Comparison of ENCODE assay signal across 8 cellular contexts in genomic region chr5:173056783-173057061, GRCh38. TPM values are rescaled to one million over a fixed set of nuclear protein-coding genes. Genes with fewer than 3 reads are reported as not detected.
A peak's percentile ranks its signal among the peaks of the same experiment; 100 is the strongest.
DNase-seq lines count a peak whose midpoint lies in the region; ATAC-seq and TF ChIP-seq lines count a peak whose summit lies in the region.

No MANE protein-coding gene starts in this region.

- no peaks in the 10 kb centered on the region for H3K36me3 Mint-ChIP-seq in activated CD4-positive, alpha-beta T cell treated with anti-CD3 and anti-CD28 coated beads for 36 hours (ENCODE audit: low read depth)

- no peaks in the 10 kb centered on the region for H3K36me3 ChIP-seq in brain microvascular endothelial cell (replicated peaks)
- no peaks in the 10 kb centered on the region for H3K36me3 ChIP-seq in testis (ENCODE audit: low read depth, missing control alignments)

- H3K27ac ChIP-seq in brain microvascular endothelial cell: peak overlapping the region; percentile 87
- peak overlapping the region; percentile 98 to 99 for H3K27ac ChIP-seq in testis

- no peaks in the 10 kb centered on the region for H3K9me3 Mint-ChIP-seq in activated CD4-positive, alpha-beta T cell treated with anti-CD3 and anti-CD28 coated beads for 36 hours (ENCODE audit: low read depth)

- H3K4me3 ChIP-seq in brain microvascular endothelial cell (ENCODE audit: low read depth, low read length): peak overlapping the region; percentile 78
- H3K4me3 ChIP-seq in lower leg skin (ENCODE audit: low read depth, poor library complexity, severe bottlenecking): peak overlapping the region; percentile 99
- peak overlapping the region; percentile 96 to 99 for H3K4me3 ChIP-seq in testis

- in situ Hi-C loops in brain microvascular endothelial cell (cut with HindIII; ENCODE audit: low pct_ligation_motif_present, low sequenced_read_pairs): no loop called here

- H3K27me3 Mint-ChIP-seq in activated CD4-positive, alpha-beta T cell treated with anti-CD3 and anti-CD28 coated beads for 36 hours: no peaks in the 10 kb centered on the region

- H3K4me1 ChIP-seq in testis: peaks cover 6% of the 10 kb centered on the region

- intact Hi-C loops in activated CD4-positive, alpha-beta T cell treated with anti-CD3 and anti-CD28 coated beads for 36 hours (cut with DNase I, micrococcal nuclease): loop anchor here (1.0 to 5.0 kb wide), 16 partner anchors 9 to 1668 kb away; partner anchors contain the start of genes BNIP1 (in 2 of the 2), BOD1 (in 1 of the 2), CPEB4 (in 1 of the 2) and DUSP1 (in 1 of the 2)
- intact Hi-C loops in lower leg skin (cut with DNase I; ENCODE audit: low total_unique reads) (loop anchor here (10.0 kb wide), 1 partner anchor 88 kb away; the partner anchor contains the start of gene BNIP1), testis (cut with DNase I; ENCODE audit: low total_unique reads) (no loop called here)

- H3K4me1 Mint-ChIP-seq in activated CD4-positive, alpha-beta T cell treated with anti-CD3 and anti-CD28 coated beads for 36 hours: peaks cover 47% of the 10 kb centered on the region

- peak overlapping the region; percentile 97 for H3K27ac Mint-ChIP-seq in activated CD4-positive, alpha-beta T cell treated with anti-CD3 and anti-CD28 coated beads for 36 hours

- H3K9me3 ChIP-seq in testis: no peaks in the 10 kb centered on the region

- POLR2A ChIA-PET in activated CD4-positive, alpha-beta T cell treated with anti-CD3 and anti-CD28 coated beads for 36 hours (lab: Charles Lee): interaction anchor here (0.5 to 1.4 kb wide), 8 partner anchors 9 to 274 kb away, joined by 3 to 16 read pairs (median 3); partner anchors contain the start of genes ATP6V0E1 and BNIP1

- peak; percentile 90 for DNase-seq in activated CD4-positive, alpha-beta T cell treated with anti-CD3 and anti-CD28 coated beads for 36 hours
- no peak for DNase-seq in activated CD4-positive, alpha-beta T cell treated with anti-CD3 and anti-CD28 coated beads for 1 hour
- DNase-seq in NCI-H774 (lab: John Stamatoyannopoulos, UW) (peak; percentile 51), brain microvascular endothelial cell (no peak), lower leg skin (ENCODE audit: low spot score in 2 of 2) (no peak), testis (no peak), cerebellar cortex (ENCODE audit: low spot score) (no peak)

- peak; percentile 42 for ATAC-seq in activated CD4-positive, alpha-beta T cell treated with anti-CD3 and anti-CD28 coated beads for 36 hours
- ATAC-seq in HG02610 (IDR thresholded peaks at IDR 0.05; ENCODE audit: unreplicated experiment): peak; percentile 26

- TF ChIP-seq POLR2A in lower leg skin (IDR thresholded peaks at IDR 0.05) (no peak), testis (IDR thresholded peaks at IDR 0.05) (no peak)

- no peak for TF ChIP-seq CTCF in brain microvascular endothelial cell (IDR thresholded peaks at IDR 0.05; ENCODE audit: low read depth, low read length, missing control alignments)
- no peak for TF ChIP-seq CTCF in lower leg skin (IDR thresholded peaks at IDR 0.05)
- TF ChIP-seq CTCF in testis (IDR thresholded peaks at IDR 0.05): no peak

- CTCF ChIA-PET in activated CD4-positive, alpha-beta T cell treated with anti-CD3 and anti-CD28 coated beads for 36 hours (lab: Charles Lee): interaction anchor here (1.0 to 2.5 kb wide), 7 partner anchors 9 to 88 kb away, joined by 3 to 16 read pairs (median 4); partner anchors contain the start of genes ATP6V0E1 and BNIP1

- H3K4me3 Mint-ChIP-seq in activated CD4-positive, alpha-beta T cell treated with anti-CD3 and anti-CD28 coated beads for 36 hours: peak overlapping the region; percentile 95

- WGBS in lower leg skin, 2 donors: 0 to 2% methylated on average over 13 to 22 of the region's 27 CpGs
- WGBS in testis, 2 donors: 1% methylated on average over 27 of the region's 27 CpGs; no CpG with 5 or more reads in 1 of the 2 donors

- no peaks in the 10 kb centered on the region for H3K27me3 ChIP-seq in brain microvascular endothelial cell (replicated peaks)
- H3K27me3 ChIP-seq in testis: no peaks in the 10 kb centered on the region

RNA-seq across cellular contexts. Expression of gene CREBRF, which starts 0.6 kb away (rescaled TPM):
- total RNA-seq in activated CD4-positive, alpha-beta T cell treated with anti-CD3 and anti-CD28 coated beads for 36 hours: 10 to 100 TPM; 10.2 to 11.3 TPM
- total RNA-seq in lower leg skin (10 to 100 TPM; 34.1 to 59.5 (median 42.1) TPM), testis (10 to 100 TPM; 55.6 to 58.4 TPM)
- 24.2 TPM for polyA plus RNA-seq in testis (ENCODE audit: insufficient read depth, low read depth, low replicate concordance)

Comparison
In these comparisons a context has a peak if more than half of its experiments do, and no peak if none do; other contexts are left out.
1. DNase-seq: peak in activated CD4-positive, alpha-beta T cell treated with anti-CD3 and anti-CD28 coated beads for 36 hours (single experiment) and NCI-H774 (single experiment); none in activated CD4-positive, alpha-beta T cell treated with anti-CD3 and anti-CD28 coated beads for 1 hour (single experiment), brain microvascular endothelial cell (single experiment), lower leg skin (0 of 2), testis (single experiment) and cerebellar cortex (single experiment).
2. Peak in every context shown above with its lines, with median percentiles within 50 percentile points of each other: H3K4me3 ChIP-seq.